8 cellular contexts compared by ENCODE assay signal in the genomic region with DNA sequence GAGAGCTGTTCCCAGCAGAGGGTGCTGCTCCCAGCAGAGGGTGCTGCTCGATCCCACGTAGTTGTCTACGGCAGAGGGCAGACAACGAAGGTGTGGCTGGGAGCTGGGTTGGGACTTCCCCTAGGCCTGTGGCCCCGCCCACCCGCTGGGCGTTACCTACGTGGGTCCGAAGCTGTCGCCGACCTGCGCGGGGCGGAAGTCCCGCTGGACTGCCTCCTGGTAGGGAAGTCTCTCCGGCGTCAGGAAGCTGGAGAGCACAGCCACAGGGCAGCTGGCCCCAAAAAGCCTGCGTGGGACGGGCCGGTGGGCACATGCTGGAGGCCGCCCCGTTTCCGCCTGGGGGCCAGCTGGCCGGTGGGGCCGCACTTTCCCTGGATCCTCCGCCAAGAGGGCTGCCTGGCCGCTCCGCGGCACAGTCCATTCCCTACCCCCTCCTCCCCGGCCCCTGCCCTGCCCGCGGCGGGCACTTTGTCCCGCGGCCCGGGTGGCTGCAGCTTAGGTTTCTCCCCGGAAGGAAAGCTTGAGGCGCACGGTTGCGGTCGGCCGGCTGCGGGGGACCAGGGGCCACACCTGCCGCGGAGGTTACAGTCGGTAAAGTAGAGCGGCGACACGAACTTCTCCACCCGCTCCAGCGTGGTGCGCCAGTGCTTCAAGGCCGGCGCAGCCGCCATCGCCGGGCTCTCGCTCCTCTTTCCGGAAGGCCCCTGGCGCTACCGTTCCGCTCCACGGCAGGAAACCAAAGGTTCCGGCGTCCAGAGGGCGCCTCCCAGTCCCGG. TPM values are rescaled to one million over a fixed set of nuclear protein-coding genes. Genes with fewer than 3 reads are reported as not detected.
DNase-seq lines count a peak whose midpoint lies in the region; ATAC-seq and TF ChIP-seq lines count a peak whose summit lies in the region.

A gene (minus strand): TSS at position 695 of the 776 bp plus-strand sequence. CDS start 24 bp downstream, at position 671.

- WGBS in right lobe of liver (ENCODE audit: insufficient coverage, low coverage, low lambda C conversion rate, missing lambda C conversion rate): 0% methylated on average over 6 of the region's 67 CpGs

- peak; percentile 97 for ATAC-seq in CD8-positive, alpha-beta T cell
- ATAC-seq in GM19452 (IDR thresholded peaks at IDR 0.05; ENCODE audit: unreplicated experiment) (peak; percentile 77), right lobe of liver (peak; percentile 90 to 97 (median 94))

- H3K27ac ChIP-seq in CD8-positive, alpha-beta T cell (ENCODE audit: low read depth, low read length): peak within 1 kb of the TSS; percentile 89
- H3K27ac ChIP-seq in dorsolateral prefrontal cortex (peak within 1 kb of the TSS; percentile 75 to 99 (median 94)), right lobe of liver (peak within 1 kb of the TSS; percentile 90 to 99 (median 98))

- H3K4me1 ChIP-seq in CD8-positive, alpha-beta T cell (ENCODE audit: insufficient read depth, low read length): peaks cover 15% of the 10 kb centered on the region
- H3K4me1 ChIP-seq in right lobe of liver: peaks cover 0 to 31% (median 7%) of the 10 kb centered on the region in 4 donors

- peak; percentile 76 to 93 (median 91) for DNase-seq in CD8-positive, alpha-beta T cell
- DNase-seq in HK-2 (ENCODE audit: unreplicated experiment) (peak; percentile 93), NCI-H82 treated with DMSO at 0.1 percent for 48 hours (lab: John Stamatoyannopoulos, UW; ENCODE audit: unreplicated experiment) (peak; percentile 90), dorsolateral prefrontal cortex (peak; percentile 78 to 96 (median 91)), right lobe of liver (peak; percentile 99)
- DNase-seq in activated CD4-positive, alpha-beta memory T cell treated with anti-CD3 and anti-CD28 coated beads for 36 hours: peak; percentile 96
- DNase-seq in stimulated activated CD4-positive, alpha-beta T cell treated with anti-CD3 and anti-CD28 coated beads, Interleukin-4, amount 100 ng/mL, for 4 hours: peak; percentile 91 to 94

- peak within 1 kb of the TSS; percentile 86 for H3K4me3 ChIP-seq in CD8-positive, alpha-beta T cell (ENCODE audit: low read depth, low read length)
- H3K4me3 ChIP-seq in dorsolateral prefrontal cortex (peak within 1 kb of the TSS; percentile 62 to 99 (median 89)), right lobe of liver (peak within 1 kb of the TSS; percentile 96 to 100 (median 99))

- peak; percentile 97 for TF ChIP-seq POLR2A in right lobe of liver (IDR thresholded peaks at IDR 0.05)

- H3K27me3 ChIP-seq in CD8-positive, alpha-beta T cell (ENCODE audit: insufficient read depth, low read length): no peaks in the 10 kb centered on the region
- H3K27me3 ChIP-seq in dorsolateral prefrontal cortex (no peaks in the 10 kb centered on the region), right lobe of liver (no peaks in the 10 kb centered on the region)

- peak within 1 kb of the TSS; percentile 91 for H3K4me3 Mint-ChIP-seq in CD8-positive, alpha-beta T cell
- H3K4me3 Mint-ChIP-seq in activated CD4-positive, alpha-beta memory T cell treated with anti-CD3 and anti-CD28 coated beads for 36 hours: peak within 1 kb of the TSS; percentile 90

- H3K4me1 Mint-ChIP-seq in CD8-positive, alpha-beta T cell (ENCODE audit: low read depth): peaks cover 24% of the 10 kb centered on the region
- H3K4me1 Mint-ChIP-seq in activated CD4-positive, alpha-beta memory T cell treated with anti-CD3 and anti-CD28 coated beads for 36 hours (ENCODE audit: low read depth): peaks cover 23% of the 10 kb centered on the region

- intact Hi-C loops in CD8-positive, alpha-beta T cell (cut with DNase I, micrococcal nuclease): loop anchor here (1.0 to 5.0 kb wide), 11 partner anchors 18 to 826 kb away; a partner anchor contains a TSS
- intact Hi-C loops in activated CD4-positive, alpha-beta memory T cell treated with anti-CD3 and anti-CD28 coated beads for 36 hours (cut with micrococcal nuclease): loop anchor here (1.0 to 2.0 kb wide), 4 partner anchors 84 to 315 kb away; a partner anchor contains a TSS
- intact Hi-C loops in dorsolateral prefrontal cortex (cut with DNase I) (loop anchor here (1.0 to 10.0 kb wide), 8 partner anchors 31 to 343 kb away; a partner anchor contains a TSS), right lobe of liver (cut with DNase I) (no loop called here)

- no peak for TF ChIP-seq CTCF in CD8-positive, alpha-beta T cell (IDR thresholded peaks at IDR 0.05)
- peak; percentile 58 to 90 (median 78) for TF ChIP-seq CTCF in dorsolateral prefrontal cortex (IDR thresholded peaks at IDR 0.05 in 54 of 56, conservative IDR thresholded peaks at IDR 0.05 in 2 of 56; ENCODE audit: low read depth in 1 of 56, partially characterized antibody in 56 of 56)
- peak; percentile 69 to 93 (median 86) for TF ChIP-seq CTCF in right lobe of liver (IDR thresholded peaks at IDR 0.05)

- H3K27me3 Mint-ChIP-seq in CD8-positive, alpha-beta T cell (ENCODE audit: low read depth): no peaks in the 10 kb centered on the region
- H3K27me3 Mint-ChIP-seq in activated CD4-positive, alpha-beta memory T cell treated with anti-CD3 and anti-CD28 coated beads for 36 hours: no peaks in the 10 kb centered on the region

- CTCF ChIA-PET in CD8-positive, alpha-beta T cell (lab: Charles Lee): interaction anchor here (0.6 to 3.1 kb wide), 35 partner anchors 8 to 320 kb away, joined by 3 to 22 read pairs (median 4); a partner anchor contains a TSS
- CTCF ChIA-PET in activated CD4-positive, alpha-beta memory T cell treated with anti-CD3 and anti-CD28 coated beads for 36 hours (lab: Charles Lee): interaction anchor here (0.6 to 4.5 kb wide), 53 partner anchors 9 to 1374 kb away, joined by 3 to 87 read pairs (median 5); a partner anchor contains a TSS

- H3K27ac Mint-ChIP-seq in CD8-positive, alpha-beta T cell: peak within 1 kb of the TSS; percentile 94
- H3K27ac Mint-ChIP-seq in activated CD4-positive, alpha-beta memory T cell treated with anti-CD3 and anti-CD28 coated beads for 36 hours: peak within 1 kb of the TSS; percentile 93

- peaks cover 64% of the 10 kb centered on the region for H3K36me3 Mint-ChIP-seq in CD8-positive, alpha-beta T cell
- H3K36me3 Mint-ChIP-seq in activated CD4-positive, alpha-beta memory T cell treated with anti-CD3 and anti-CD28 coated beads for 36 hours: peaks cover 27% of the 10 kb centered on the region

- POLR2A ChIA-PET in CD8-positive, alpha-beta T cell (lab: Charles Lee): interaction anchor here (0.5 to 3.0 kb wide), 28 partner anchors 9 to 531 kb away, joined by 3 to 76 read pairs (median 4); a partner anchor contains a TSS
- POLR2A ChIA-PET in activated CD4-positive, alpha-beta memory T cell treated with anti-CD3 and anti-CD28 coated beads for 36 hours (lab: Charles Lee): interaction anchor here (0.6 to 3.3 kb wide), 29 partner anchors 9 to 536 kb away, joined by 3 to 86 read pairs (median 4); a partner anchor contains a TSS

- H3K36me3 ChIP-seq in CD8-positive, alpha-beta T cell (ENCODE audit: insufficient read depth, low read length): peaks cover 19% of the 10 kb centered on the region
- H3K36me3 ChIP-seq in right lobe of liver: peaks cover 0 to 56% (median 16%) of the 10 kb centered on the region in 4 donors

- no peaks in the 10 kb centered on the region for H3K9me3 Mint-ChIP-seq in CD8-positive, alpha-beta T cell
- no peaks in the 10 kb centered on the region for H3K9me3 Mint-ChIP-seq in activated CD4-positive, alpha-beta memory T cell treated with anti-CD3 and anti-CD28 coated beads for 36 hours

- H3K9me3 ChIP-seq in CD8-positive, alpha-beta T cell (ENCODE audit: low read length): no peaks in the 10 kb centered on the region
- H3K9me3 ChIP-seq in right lobe of liver: no peaks in the 10 kb centered on the region

RNA-seq across cellular contexts. Expression of the gene that starts here (rescaled TPM):
- total RNA-seq in CD8-positive, alpha-beta T cell: 100 to 1,000 TPM; 342 to 373 TPM
- 100 to 1,000 TPM; 177 to 192 TPM for total RNA-seq in activated CD4-positive, alpha-beta memory T cell treated with anti-CD3 and anti-CD28 coated beads for 36 hours
- total RNA-seq in dorsolateral prefrontal cortex (100 to 1,000 TPM; 146 to 372 (median 229) TPM), right lobe of liver (100 to 1,000 TPM in 1 of 6 experiments, 10 to 100 TPM in 5; 45.4 to 120 (median 79.1) TPM)

Comparison
In these comparisons a context has a peak if more than half of its experiments do, and no peak if none do; other contexts are left out.
1. Peak in every context shown above with its lines: DNase-seq, ATAC-seq, H3K4me3 ChIP-seq and H3K27ac ChIP-seq.
2. intact Hi-C loops: an anchor here in CD8-positive, alpha-beta T cell (1.0 to 5.0 kb wide), activated CD4-positive, alpha-beta memory T cell treated with anti-CD3 and anti-CD28 coated beads for 36 hours (1.0 to 2.0 kb wide) and dorsolateral prefrontal cortex (1.0 to 10.0 kb wide); none called in right lobe of liver.